8 cellular contexts compared by ENCODE assay signal in genomic region chr3:178359698-178360097, GRCh38.
A peak's percentile ranks its signal among the peaks of the same experiment; 100 is the strongest.
DNase-seq lines count a peak whose midpoint lies in the region; FAIRE-seq and TF ChIP-seq lines count a peak whose summit lies in the region.
"Not testable (repeated sequence)": the region's sequence is repeated elsewhere in the genome, so short reads cannot be mapped to it uniquely, and the experiment has no call there.

No MANE protein-coding gene starts in this region.

- in situ Hi-C loops in GM23248 (cut with MboI) = not testable (repeated sequence)

- FAIRE-seq in astrocyte (lab: Jason Lieb, UNC) = not testable (repeated sequence)

- peak overlapping the region; percentile 52; the same call in 1 of the 2 replicates for H2AFZ ChIP-seq in GM23248
- H2AFZ ChIP-seq in SK-N-SH (ENCODE audit: low read depth) = peak overlapping the region; percentile 55; the same call in 1 of the 2 replicates
- not testable (repeated sequence) for H2AFZ ChIP-seq in astrocyte (ENCODE audit: low read depth, low read length)

- TF ChIP-seq RAD21 in SK-N-SH (IDR thresholded peaks at IDR 0.05; ENCODE audit: low read length) = not testable (repeated sequence)

- not testable (repeated sequence) for H3K36me3 Mint-ChIP-seq in astrocyte (ENCODE audit: low read depth, unreplicated experiment)
- H3K36me3 Mint-ChIP-seq in nephron (ENCODE audit: low read depth) = peaks cover 19% of the 10 kb centered on the region

- H3K4me3 ChIP-seq in GM23248; SK-N-SH (ENCODE audit: low read depth in 2 of 2, low read length in 1 of 2); astrocyte (ENCODE audit: insufficient read depth, low read depth, low read length); choroid plexus epithelial cell (ENCODE audit: low read depth, low read length); fibroblast of villous mesenchyme (ENCODE audit: low read depth, low read length); tibial artery: not testable (repeated sequence)

- not testable (repeated sequence) for H3K79me2 ChIP-seq in GM23248 (ENCODE audit: insufficient read depth); SK-N-SH (ENCODE audit: insufficient read depth); astrocyte (ENCODE audit: insufficient read depth, low read length)

- POLR2A ChIA-PET in SK-N-SH (lab: Yijun Ruan, JAX) = not testable (repeated sequence)

- DNase-seq in GM23248, SK-N-SH, tibial artery: not testable (repeated sequence)
- DNase-seq in astrocyte (ENCODE audit: low read depth) (peak; percentile 34), choroid plexus epithelial cell (ENCODE audit: low read depth) (peak; percentile 50), fibroblast of villous mesenchyme (ENCODE audit: low read depth) (peak; percentile 70), iris pigment epithelial cell (ENCODE audit: low read depth) (peak; percentile 66)

- TF ChIP-seq EP300 in SK-N-SH (IDR thresholded peaks at IDR 0.05; ENCODE audit: borderline replicate concordance in 1 of 2, low read depth in 1 of 2, low read length in 1 of 2) = not testable (repeated sequence)

- H3K9me3 Mint-ChIP-seq in astrocyte (ENCODE audit: unreplicated experiment) = peaks cover 11% of the 10 kb centered on the region
- peaks cover 51% of the 10 kb centered on the region for H3K9me3 Mint-ChIP-seq in nephron

- H3F3A ChIP-seq in GM23248 (ENCODE audit: insufficient read depth); SK-N-SH (replicated peaks; ENCODE audit: insufficient read depth): not testable (repeated sequence)

- 52 to 61% methylated on average over 4 to 6 of the region's 6 CpGs for WGBS in GM23248 (ENCODE audit: low coverage in 1 of 2, low lambda C conversion rate in 2 of 2, missing lambda C conversion rate in 2 of 2), 2 experiments
- 96% methylated on average over 6 of the region's 6 CpGs for WGBS in SK-N-SH (ENCODE audit: low lambda C conversion rate)

- H3K9ac ChIP-seq in GM23248; SK-N-SH; astrocyte (ENCODE audit: low read length): not testable (repeated sequence)

- not testable (repeated sequence) for H3K27ac Mint-ChIP-seq in astrocyte (ENCODE audit: unreplicated experiment)
- peak overlapping the region; percentile 80 to 87 (median 87) for H3K27ac Mint-ChIP-seq in nephron

- intact Hi-C loops in tibial artery (cut with DNase I; ENCODE audit: low total_unique reads) = not testable (repeated sequence)

- H3K36me3 ChIP-seq in GM23248 (ENCODE audit: low read depth); SK-N-SH (replicated peaks in 1 of 2; ENCODE audit: control insufficient read depth in 1 of 2, insufficient read depth in 2 of 2, low read length in 1 of 2); astrocyte (ENCODE audit: insufficient read depth, low read length); tibial artery: not testable (repeated sequence)

- not testable (repeated sequence) for H3K4me1 ChIP-seq in GM23248 (ENCODE audit: insufficient read depth); SK-N-SH (ENCODE audit: control insufficient read depth in 1 of 2, insufficient read depth in 2 of 2, low read depth in 1 of 2, low read length in 1 of 2); astrocyte (ENCODE audit: insufficient read depth, low read length)
- H3K4me1 ChIP-seq in tibial artery = peaks cover 0 to 17% (median 0%) of the 10 kb centered on the region in 4 donors

- H4K20me1 ChIP-seq in GM23248 (ENCODE audit: insufficient read depth); SK-N-SH (ENCODE audit: insufficient read depth); astrocyte (ENCODE audit: insufficient read depth, low read length): not testable (repeated sequence)

- not testable (repeated sequence) for H3K27ac ChIP-seq in GM23248; astrocyte (ENCODE audit: low read depth, low read length)
- H3K27ac ChIP-seq in SK-N-SH (ENCODE audit: low read depth in 2 of 2, low read length in 1 of 2) = peak overlapping the region in 1 of 2 experiments; percentile 7; a peak in 1 of 4 replicates
- H3K27ac ChIP-seq in tibial artery = peak overlapping the region; percentile 6 to 54

- H3K4me1 Mint-ChIP-seq in astrocyte (ENCODE audit: low read depth, unreplicated experiment) = not testable (repeated sequence)
- peaks cover 12% of the 10 kb centered on the region for H3K4me1 Mint-ChIP-seq in nephron

- CTCF ChIA-PET in SK-N-SH (lab: Yijun Ruan, JAX) = not testable (repeated sequence)

- H3K9me3 ChIP-seq in GM23248 (ENCODE audit: low read depth); SK-N-SH; astrocyte (ENCODE audit: insufficient read depth, low read depth, low read length); tibial artery: not testable (repeated sequence)

- not testable (repeated sequence) for H3K4me3 Mint-ChIP-seq in astrocyte (ENCODE audit: unreplicated experiment)
- H3K4me3 Mint-ChIP-seq in nephron = peak overlapping the region in 2 of 3 experiments; percentile 4 to 14

- not testable (repeated sequence) for H3K27me3 ChIP-seq in GM23248 (replicated peaks; ENCODE audit: insufficient read depth); SK-N-SH (ENCODE audit: insufficient read depth); astrocyte (ENCODE audit: insufficient read depth, low read length); tibial artery

- H3K9me2 ChIP-seq in GM23248 (ENCODE audit: insufficient read depth); SK-N-SH: not testable (repeated sequence)

- TF ChIP-seq CTCF in SK-N-SH (IDR thresholded peaks at IDR 0.05); astrocyte (IDR thresholded peaks at IDR 0.05; ENCODE audit: insufficient read depth, low read depth, low read length); choroid plexus epithelial cell (conservative IDR thresholded peaks at IDR 0.05; ENCODE audit: low read depth, low read length); fibroblast of villous mesenchyme (IDR thresholded peaks at IDR 0.05; ENCODE audit: insufficient read depth, low read depth, low read length); nephron (IDR thresholded peaks at IDR 0.05; ENCODE audit: unreplicated experiment in 3 of 3); tibial artery (IDR thresholded peaks at IDR 0.05): not testable (repeated sequence)

- H3K27me3 Mint-ChIP-seq in astrocyte (ENCODE audit: low read depth, unreplicated experiment); nephron (ENCODE audit: low read depth): not testable (repeated sequence)

- H3K4me2 ChIP-seq in GM23248 (ENCODE audit: unreplicated experiment); SK-N-SH: not testable (repeated sequence)
- peak overlapping the region; percentile 10 for H3K4me2 ChIP-seq in astrocyte (ENCODE audit: low read length)
